In the genomic region with DNA sequence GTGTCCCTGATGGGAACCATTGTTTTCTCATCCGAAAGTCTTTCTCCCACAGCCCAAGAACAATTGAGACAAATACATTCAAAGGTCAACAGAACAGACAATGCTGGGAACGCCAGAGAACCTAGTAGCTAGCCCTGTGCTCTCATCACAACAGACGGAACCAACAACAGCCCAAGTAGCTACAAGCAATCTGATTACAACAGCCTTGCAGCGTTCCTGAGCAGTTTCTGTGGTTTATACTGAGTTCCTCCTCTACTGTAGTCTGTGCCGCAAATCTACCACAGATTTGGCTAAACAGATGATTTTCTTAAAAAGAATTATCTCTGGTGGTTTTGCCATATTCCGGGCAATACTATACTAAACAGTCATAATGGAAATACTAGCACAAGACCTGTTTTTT, we compare ENCODE assay signal across 9 cellular contexts.
DNase-seq lines count a peak whose midpoint lies in the region; ATAC-seq, FAIRE-seq and TF ChIP-seq lines count a peak whose summit lies in the region.
"Had no signal": no experiment of that assay in that cellular context is flagged by ENCODE, and none has a peak within 500 bp of the region (broad histone marks: within the 10 kb centered on the region; RNA-seq: fewer than 3 reads in every experiment).

No MANE protein-coding gene starts in this region.

- H4K20me1 ChIP-seq in smooth muscle cell (ENCODE audit: low read depth) = no peaks in the 10 kb centered on the region

- H2AFZ ChIP-seq in smooth muscle cell (ENCODE audit: low read depth) = no peak overlapping the region

- no peak overlapping the region for H3K9ac ChIP-seq in smooth muscle cell (ENCODE audit: low read depth)

- TF ChIP-seq CTCF in coronary artery (IDR thresholded peaks at IDR 0.05) = no peak
- no peak for TF ChIP-seq CTCF in smooth muscle cell (IDR thresholded peaks at IDR 0.05; ENCODE audit: borderline replicate concordance, insufficient read depth, poor library complexity, severe bottlenecking)

- H3K4me3 ChIP-seq in coronary artery (peak overlapping the region; percentile 18), smooth muscle cell (no peak overlapping the region)

- H3K27me3 ChIP-seq in smooth muscle cell (ENCODE audit: low read depth) = no peaks in the 10 kb centered on the region

- H3K79me2 ChIP-seq in smooth muscle cell (ENCODE audit: low read depth) = no peaks in the 10 kb centered on the region

- H3K4me1 ChIP-seq in smooth muscle cell (ENCODE audit: low read depth) = peaks cover 11% of the 10 kb centered on the region

- H3K27ac ChIP-seq in coronary artery (peak overlapping the region in 1 of 2 donors; percentile 35), smooth muscle cell (ENCODE audit: low read depth) (no peak overlapping the region)

- FAIRE-seq in GM19239 (lab: Jason Lieb, UNC) = no peak

- DNase-seq in EH (ENCODE audit: low read depth) = peak; percentile 68
- no peak for DNase-seq in coronary artery (ENCODE audit: low spot score)
- no peak for DNase-seq in GM19239 (ENCODE audit: insufficient read length, low spot score)
- no peak for DNase-seq in smooth muscle cell (lab: John Stamatoyannopoulos, UW; ENCODE audit: unreplicated experiment)
- DNase-seq in stimulated activated naive CD4-positive, alpha-beta T cell treated with Interleukin-2 at 50 U/mL for 16 hours (lab: John Stamatoyannopoulos, UW) = no peak
- no peak for DNase-seq in activated CD4-positive, alpha-beta T cell treated with anti-CD3 and anti-CD28 coated beads for 1 hour
- DNase-seq: DMS53 had no signal

- H3K9me3 ChIP-seq in smooth muscle cell (replicated peaks; ENCODE audit: low read depth) = no peaks in the 10 kb centered on the region

- ATAC-seq in GM21381 (IDR thresholded peaks at IDR 0.05; ENCODE audit: unreplicated experiment) (peak; percentile 93), HG03442 (IDR thresholded peaks at IDR 0.05; ENCODE audit: unreplicated experiment) (peak; percentile 92)

- 55% methylated on average over 6 of the region's 6 CpGs for WGBS in smooth muscle cell (ENCODE audit: low lambda C conversion rate)

- no peak overlapping the region for H3K4me2 ChIP-seq in smooth muscle cell

- no peaks in the 10 kb centered on the region for H3F3A ChIP-seq in smooth muscle cell (ENCODE audit: low read depth)

- H3K36me3 ChIP-seq in smooth muscle cell (ENCODE audit: low read depth) = no peaks in the 10 kb centered on the region
